Comparison of ENCODE assay signal across 16 cellular contexts in the genomic region with DNA sequence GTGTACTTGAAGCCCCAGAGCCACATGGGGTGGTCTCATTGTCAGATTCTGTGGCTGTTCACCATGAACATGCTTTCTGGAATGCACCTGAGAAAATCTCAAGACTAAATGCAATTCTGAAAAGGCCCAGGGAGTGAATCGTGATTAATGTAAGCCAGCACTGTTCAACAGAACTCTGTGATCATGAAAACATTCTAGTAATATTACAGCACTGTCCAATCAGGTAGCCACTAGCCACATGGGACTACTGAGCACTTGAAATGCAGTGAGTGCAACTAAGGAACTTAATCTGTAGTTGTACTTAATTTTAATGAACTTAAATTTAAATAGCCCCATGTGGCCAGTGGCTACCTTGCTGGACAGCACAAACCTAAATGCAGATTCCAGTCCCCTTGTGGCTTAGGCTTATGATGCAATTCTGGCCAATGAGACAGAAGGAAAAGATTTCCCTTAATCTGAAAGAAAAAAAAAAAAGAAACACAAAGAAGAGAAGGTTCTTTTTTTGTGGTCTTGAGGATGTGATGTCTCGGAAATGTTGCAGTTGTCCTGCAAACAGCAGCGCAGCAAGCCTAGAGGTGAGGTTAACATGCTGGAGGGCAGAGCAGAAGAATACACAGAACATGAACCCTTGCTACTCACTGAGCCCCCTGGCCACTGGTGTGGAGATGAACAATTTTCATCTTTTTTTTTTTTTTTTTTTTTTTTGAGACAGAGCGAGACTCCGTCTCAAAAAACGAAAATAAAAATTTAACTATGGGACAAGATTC. TPM values are rescaled to one million over a fixed set of nuclear protein-coding genes. Genes with fewer than 3 reads are reported as not detected.
A peak's percentile ranks its signal among the peaks of the same experiment; 100 is the strongest.
DNase-seq lines count a peak whose midpoint lies in the region; ATAC-seq, FAIRE-seq and TF ChIP-seq lines count a peak whose summit lies in the region.
"Had no signal": no experiment of that assay in that cellular context is flagged by ENCODE, and none has a peak within 500 bp of the region (broad histone marks: within the 10 kb centered on the region; RNA-seq: fewer than 3 reads in every experiment).

No MANE protein-coding gene starts in this region.

- WGBS in testis, 2 donors, result 65 to 66% methylated on average over 6 of the region's 6 CpGs

- H3K9me3 Mint-ChIP-seq in activated T-cell treated with anti-CD3 and anti-CD28 coated beads, Interleukin-2, amount 50 U/mL, for 24 hours, result peaks cover 5% of the 10 kb centered on the region
- H3K9me3 Mint-ChIP-seq in activated T-helper 1 cell treated with anti-CD3 and anti-CD28 coated beads, Interleukin-12 subunit alpha, Interleukin-12 subunit beta, Interleukin-2, Interleukin-4 antibody, amounts not matched to agents 30 ng/mL and 10 ng/mL and 1 ng/mL, durations not matched to agents 14 hours and 24 hours and 36 hours, result peaks cover 8% of the 10 kb centered on the region
- H3K9me3 Mint-ChIP-seq: activated B cell treated with CpG ODN at 0.5 μM for 24 hours had no signal

- H3K27me3 Mint-ChIP-seq in activated T-cell treated with anti-CD3 and anti-CD28 coated beads, Interleukin-2, amount 50 U/mL, for 24 hours, result no peaks in the 10 kb centered on the region
- no peaks in the 10 kb centered on the region for H3K27me3 Mint-ChIP-seq in activated T-helper 1 cell treated with anti-CD3 and anti-CD28 coated beads, Interleukin-12 subunit alpha, Interleukin-12 subunit beta, Interleukin-2, Interleukin-4 antibody, amounts not matched to agents 30 ng/mL and 10 ng/mL and 1 ng/mL, durations not matched to agents 14 hours and 24 hours and 36 hours (ENCODE audit: insufficient read depth)
- H3K27me3 Mint-ChIP-seq: activated B cell treated with CpG ODN at 0.5 μM for 24 hours; activated naive CD8-positive, alpha-beta T cell had no signal

- no peaks in the 10 kb centered on the region for H3K27me3 ChIP-seq in testis
- H3K27me3 ChIP-seq: breast epithelium, left lung had no signal

- peak overlapping the region; percentile 79 for H3K27ac Mint-ChIP-seq in activated T-cell treated with anti-CD3 and anti-CD28 coated beads, Interleukin-2, amount 50 U/mL, for 24 hours
- H3K27ac Mint-ChIP-seq in activated T-helper 1 cell treated with anti-CD3 and anti-CD28 coated beads, Interleukin-12 subunit alpha, Interleukin-12 subunit beta, Interleukin-2, Interleukin-4 antibody, amounts not matched to agents 30 ng/mL and 10 ng/mL and 1 ng/mL, durations not matched to agents 14 hours and 24 hours and 36 hours, result peak overlapping the region; percentile 40

- no peak overlapping the region for H3K4me3 ChIP-seq in testis
- H3K4me3 ChIP-seq: breast epithelium, HAP-1, left lung, mucosa of descending colon had no signal

- TF ChIP-seq CTCF in testis (IDR thresholded peaks at IDR 0.05), result no peak

- no peak for DNase-seq in activated T-cell treated with anti-CD3 and anti-CD28 coated beads, Interleukin-2, amount 50 U/mL, for 24 hours
- no peak for DNase-seq in activated T-cell treated with anti-CD3 and anti-CD28 coated beads, Interleukin-2, amount 50 U/mL, for 48 hours
- DNase-seq in H54 (ENCODE audit: insufficient read length, low spot score) (no peak), sciatic nerve (ENCODE audit: low spot score) (no peak), testis (no peak)
- DNase-seq in activated T-helper 1 cell treated with anti-CD3 and anti-CD28 coated beads, Interleukin-12 subunit alpha, Interleukin-12 subunit beta, Interleukin-2, Interleukin-4 antibody, amounts not matched to agents 30 ng/mL and 10 ng/mL and 1 ng/mL, durations not matched to agents 14 hours and 24 hours and 36 hours (ENCODE audit: low spot score), result no peak
- DNase-seq: activated B cell treated with CpG ODN at 0.5 μM for 24 hours, COR-L47, mucosa of descending colon, NCI-H2029 had no signal

- peak; percentile 23 for FAIRE-seq in H54 (lab: Jason Lieb, UNC)

- peaks cover 58% of the 10 kb centered on the region for H3K4me1 Mint-ChIP-seq in activated T-cell treated with anti-CD3 and anti-CD28 coated beads, Interleukin-2, amount 50 U/mL, for 24 hours (ENCODE audit: low read depth)
- peaks cover 50% of the 10 kb centered on the region for H3K4me1 Mint-ChIP-seq in activated T-helper 1 cell treated with anti-CD3 and anti-CD28 coated beads, Interleukin-12 subunit alpha, Interleukin-12 subunit beta, Interleukin-2, Interleukin-4 antibody, amounts not matched to agents 30 ng/mL and 10 ng/mL and 1 ng/mL, durations not matched to agents 14 hours and 24 hours and 36 hours (ENCODE audit: low read depth)

- no peak overlapping the region for H3K4me3 Mint-ChIP-seq in activated T-cell treated with anti-CD3 and anti-CD28 coated beads, Interleukin-2, amount 50 U/mL, for 24 hours
- H3K4me3 Mint-ChIP-seq in activated T-helper 1 cell treated with anti-CD3 and anti-CD28 coated beads, Interleukin-12 subunit alpha, Interleukin-12 subunit beta, Interleukin-2, Interleukin-4 antibody, amounts not matched to agents 30 ng/mL and 10 ng/mL and 1 ng/mL, durations not matched to agents 14 hours and 24 hours and 36 hours, result no peak overlapping the region

- ATAC-seq in sciatic nerve, result peak; percentile 73
- no peak for ATAC-seq in GM18861 (IDR thresholded peaks at IDR 0.05; ENCODE audit: unreplicated experiment)
- no peak for ATAC-seq in GM21737 (IDR thresholded peaks at IDR 0.05; ENCODE audit: unreplicated experiment)

- H3K36me3 Mint-ChIP-seq in activated T-cell treated with anti-CD3 and anti-CD28 coated beads, Interleukin-2, amount 50 U/mL, for 24 hours (ENCODE audit: low read depth), result peaks cover 16% of the 10 kb centered on the region
- peaks cover 12% of the 10 kb centered on the region for H3K36me3 Mint-ChIP-seq in activated T-helper 1 cell treated with anti-CD3 and anti-CD28 coated beads, Interleukin-12 subunit alpha, Interleukin-12 subunit beta, Interleukin-2, Interleukin-4 antibody, amounts not matched to agents 30 ng/mL and 10 ng/mL and 1 ng/mL, durations not matched to agents 14 hours and 24 hours and 36 hours (ENCODE audit: low read depth)

- no peaks in the 10 kb centered on the region for H3K9me3 ChIP-seq in testis
- H3K9me3 ChIP-seq: HAP-1, mucosa of descending colon had no signal

- no peak overlapping the region for H3K27ac ChIP-seq in testis
- H3K27ac ChIP-seq: breast epithelium had no signal

- H3K36me3 ChIP-seq in testis (ENCODE audit: low read depth, missing control alignments), result no peaks in the 10 kb centered on the region
- H3K36me3 ChIP-seq: breast epithelium, HAP-1, left lung had no signal

- no peaks in the 10 kb centered on the region for H3K4me1 ChIP-seq in testis
- H3K4me1 ChIP-seq: breast epithelium, HAP-1 had no signal

- intact Hi-C loops in activated T-helper 1 cell treated with anti-CD3 and anti-CD28 coated beads, Interleukin-12 subunit alpha, Interleukin-12 subunit beta, Interleukin-2, Interleukin-4 antibody, amounts not matched to agents 30 ng/mL and 10 ng/mL and 1 ng/mL, durations not matched to agents 14 hours and 24 hours and 36 hours (cut with micrococcal nuclease), result loop anchor here (5.0 to 10.0 kb wide), 3 partner anchors 46 to 211 kb away; a partner anchor contains a TSS
- intact Hi-C loops in sciatic nerve (cut with DNase I), result no loop called here
- intact Hi-C loops in testis (cut with DNase I; ENCODE audit: low total_unique reads), result no loop called here

- TF ChIP-seq POLR2A in H54 (IDR thresholded peaks at IDR 0.05; ENCODE audit: low read depth, low read length), result no peak
- TF ChIP-seq POLR2A in testis (IDR thresholded peaks at IDR 0.05), result no peak

RNA-seq across cellular contexts. Expression of a gene that starts 48.2 kb away (rescaled TPM):
- 27.3 and 31.2 TPM in 2 replicates for total RNA-seq in activated T-helper 1 cell treated with anti-CD3 and anti-CD28 coated beads, Interleukin-12 subunit alpha, Interleukin-12 subunit beta, Interleukin-2, Interleukin-4 antibody, amounts not matched to agents 30 ng/mL and 10 ng/mL and 1 ng/mL, durations not matched to agents 14 hours and 24 hours and 36 hours
- total RNA-seq in sciatic nerve (58.5 TPM), testis (10 to 100 TPM; 61.1 to 65.4 TPM)
- polyA plus RNA-seq in testis (ENCODE audit: insufficient read depth, low read depth, low replicate concordance), result 190 TPM
